Comparison of ENCODE assay signal across 11 cellular contexts in the genomic region with DNA sequence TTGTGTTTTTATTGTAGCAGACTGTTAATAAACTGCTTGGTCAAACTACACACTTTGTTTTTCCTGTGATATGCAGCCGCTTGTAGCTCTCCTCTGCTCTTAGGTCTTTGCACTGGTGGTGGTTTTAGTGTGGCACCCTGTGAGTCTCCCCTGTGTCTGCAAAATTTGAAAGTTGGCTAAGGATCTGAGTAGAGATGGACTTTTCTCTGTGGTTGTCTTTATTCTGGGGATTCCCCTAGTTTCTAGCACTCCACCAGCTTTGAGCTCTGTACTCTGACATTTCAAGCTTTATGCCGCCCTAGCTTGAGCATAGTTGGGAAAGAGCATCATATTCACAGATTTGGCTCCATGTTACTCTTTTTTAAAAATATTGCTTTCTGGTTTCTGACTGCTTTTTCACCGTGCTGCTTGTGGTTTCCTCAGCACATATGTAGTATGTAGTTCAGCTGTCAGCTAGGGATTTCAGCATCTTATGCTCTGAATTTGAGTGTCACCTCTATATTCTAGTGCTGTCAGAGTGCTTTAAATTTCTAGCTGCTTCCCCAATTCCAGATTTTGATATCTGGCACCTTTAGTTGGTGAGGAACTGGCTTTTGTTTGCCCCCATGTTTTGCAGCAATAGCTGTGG. TPM values are rescaled to one million over a fixed set of nuclear protein-coding genes. Genes with fewer than 3 reads are reported as not detected.
DNase-seq lines count a peak whose midpoint lies in the region; ATAC-seq and TF ChIP-seq lines count a peak whose summit lies in the region.
"Had no signal": no experiment of that assay in that cellular context is flagged by ENCODE, and none has a peak within 500 bp of the region (broad histone marks: within the 10 kb centered on the region; RNA-seq: fewer than 3 reads in every experiment).

No MANE protein-coding gene starts in this region.

- no peaks in the 10 kb centered on the region for H3K27me3 Mint-ChIP-seq in activated CD4-positive, alpha-beta T cell treated with anti-CD3 and anti-CD28 coated beads, Interleukin-2, amount 10 ng/mL, durations not matched to agents 24 days and 14 days

- peaks cover 11% of the 10 kb centered on the region for H3K4me1 ChIP-seq in body of pancreas

- ATAC-seq in GM21723 (IDR thresholded peaks at IDR 0.05; ENCODE audit: unreplicated experiment) (peak; percentile 64), HG03469 (IDR thresholded peaks at IDR 0.05; ENCODE audit: unreplicated experiment) (peak; percentile 60), Right ventricle myocardium superior (ENCODE audit: poor library complexity) (no peak), body of pancreas (no peak)
- peak; percentile 85 for ATAC-seq in stimulated activated effector memory CD8-positive, alpha-beta T cell treated with anti-CD3 and anti-CD28 coated beads, Interleukin-12 subunit alpha, Interleukin-12 subunit beta, amount 100 ng/mL, for 72 hours

- H3K36me3 Mint-ChIP-seq in activated CD4-positive, alpha-beta T cell treated with anti-CD3 and anti-CD28 coated beads, Interleukin-2, amount 10 ng/mL, durations not matched to agents 24 days and 14 days (ENCODE audit: low read depth): no peaks in the 10 kb centered on the region
- peaks cover 5% of the 10 kb centered on the region for H3K36me3 Mint-ChIP-seq in stimulated activated effector memory CD8-positive, alpha-beta T cell treated with anti-CD3 and anti-CD28 coated beads, Interleukin-12 subunit alpha, Interleukin-12 subunit beta, amount 100 ng/mL, for 72 hours

- H3K27ac ChIP-seq in body of pancreas: no peak overlapping the region
- H3K27ac ChIP-seq: epithelial cell of prostate, SJSA1 had no signal

- H3K4me3 Mint-ChIP-seq in activated CD4-positive, alpha-beta T cell treated with anti-CD3 and anti-CD28 coated beads, Interleukin-2, amount 10 ng/mL, durations not matched to agents 24 days and 14 days: no peak overlapping the region
- no peak overlapping the region for H3K4me3 Mint-ChIP-seq in stimulated activated effector memory CD8-positive, alpha-beta T cell treated with anti-CD3 and anti-CD28 coated beads, Interleukin-12 subunit alpha, Interleukin-12 subunit beta, amount 100 ng/mL, for 72 hours

- H3K4me1 Mint-ChIP-seq in activated CD4-positive, alpha-beta T cell treated with anti-CD3 and anti-CD28 coated beads, Interleukin-2, amount 10 ng/mL, durations not matched to agents 24 days and 14 days: peaks cover 25% of the 10 kb centered on the region
- H3K4me1 Mint-ChIP-seq in stimulated activated effector memory CD8-positive, alpha-beta T cell treated with anti-CD3 and anti-CD28 coated beads, Interleukin-12 subunit alpha, Interleukin-12 subunit beta, amount 100 ng/mL, for 72 hours: peaks cover 78% of the 10 kb centered on the region

- H3K9me3 ChIP-seq in body of pancreas: no peaks in the 10 kb centered on the region
- H3K9me3 ChIP-seq: SJSA1 had no signal

- H3K27me3 ChIP-seq in body of pancreas: no peaks in the 10 kb centered on the region
- H3K27me3 ChIP-seq: SJSA1 had no signal

- no peak for TF ChIP-seq POLR2A in body of pancreas (IDR thresholded peaks at IDR 0.05)

- no peak overlapping the region for H3K4me3 ChIP-seq in body of pancreas
- H3K4me3 ChIP-seq: SJSA1 had no signal

- TF ChIP-seq CTCF in body of pancreas (IDR thresholded peaks at IDR 0.05): no peak

- intact Hi-C loops in activated CD4-positive, alpha-beta T cell treated with anti-CD3 and anti-CD28 coated beads, Interleukin-2, amount 10 ng/mL, durations not matched to agents 24 days and 14 days (cut with micrococcal nuclease): no loop called here
- intact Hi-C loops in Right ventricle myocardium superior (cut with DNase I) (no loop called here), body of pancreas (cut with DNase I) (no loop called here)

- no peaks in the 10 kb centered on the region for H3K36me3 ChIP-seq in body of pancreas (replicated peaks in 1 of 2; ENCODE audit: insufficient read depth in 1 of 2, low read depth in 2 of 2)
- H3K36me3 ChIP-seq: SJSA1 had no signal

- H3K27ac Mint-ChIP-seq in activated CD4-positive, alpha-beta T cell treated with anti-CD3 and anti-CD28 coated beads, Interleukin-2, amount 10 ng/mL, durations not matched to agents 24 days and 14 days: peak overlapping the region; percentile 30
- no peak overlapping the region for H3K27ac Mint-ChIP-seq in stimulated activated effector memory CD8-positive, alpha-beta T cell treated with anti-CD3 and anti-CD28 coated beads, Interleukin-12 subunit alpha, Interleukin-12 subunit beta, amount 100 ng/mL, for 72 hours

- H3K9me3 Mint-ChIP-seq in activated CD4-positive, alpha-beta T cell treated with anti-CD3 and anti-CD28 coated beads, Interleukin-2, amount 10 ng/mL, durations not matched to agents 24 days and 14 days: no peaks in the 10 kb centered on the region
- peaks cover 3% of the 10 kb centered on the region for H3K9me3 Mint-ChIP-seq in stimulated activated effector memory CD8-positive, alpha-beta T cell treated with anti-CD3 and anti-CD28 coated beads, Interleukin-12 subunit alpha, Interleukin-12 subunit beta, amount 100 ng/mL, for 72 hours

- DNase-seq in activated CD4-positive, alpha-beta T cell treated with anti-CD3 and anti-CD28 coated beads, Interleukin-2, amount 10 ng/mL, durations not matched to agents 24 days and 14 days: no peak
- no peak for DNase-seq in activated CD4-positive, alpha-beta T cell treated with anti-CD3 and anti-CD28 coated beads, Interleukin-2, amount 50 U/mL, for 1 hour
- DNase-seq in stimulated activated effector memory CD8-positive, alpha-beta T cell treated with anti-CD3 and anti-CD28 coated beads, Interleukin-12 subunit alpha, Interleukin-12 subunit beta, amount 100 ng/mL, for 72 hours (ENCODE audit: low spot score in 2 of 2): no peak
- DNase-seq in pons (ENCODE audit: low spot score) (no peak), Right ventricle myocardium superior (no peak), body of pancreas (no peak)
- DNase-seq: activated T-cell treated with anti-CD3 and anti-CD28 coated beads, Interleukin-2, amount 50 U/mL, for 48 hours had no signal

- WGBS in body of pancreas, 2 donors: 84 to 86% methylated on average over 3 of the region's 3 CpGs

RNA-seq across cellular contexts. Expression of a gene that starts 25.4 kb away (rescaled TPM):
- 23.4 and 24.4 TPM in 2 replicates for total RNA-seq in activated CD4-positive, alpha-beta T cell treated with anti-CD3 and anti-CD28 coated beads, Interleukin-2, amount 10 ng/mL, durations not matched to agents 24 days and 14 days
- total RNA-seq in Right ventricle myocardium superior (27.2 TPM), body of pancreas (1 to 10 TPM; 6.6 to 8.0 TPM)

Comparison
In these comparisons a context has a peak if more than half of its experiments do, and no peak if none do; other contexts are left out.
1. ATAC-seq: peak in GM21723 (single experiment), HG03469 (single experiment) and stimulated activated effector memory CD8-positive, alpha-beta T cell treated with anti-CD3 and anti-CD28 coated beads, Interleukin-12 subunit alpha, Interleukin-12 subunit beta, amount 100 ng/mL, for 72 hours (single experiment); none in Right ventricle myocardium superior (single experiment) and body of pancreas (single experiment).